ENCODE assay signal across 1 cellular context in the genomic region with DNA sequence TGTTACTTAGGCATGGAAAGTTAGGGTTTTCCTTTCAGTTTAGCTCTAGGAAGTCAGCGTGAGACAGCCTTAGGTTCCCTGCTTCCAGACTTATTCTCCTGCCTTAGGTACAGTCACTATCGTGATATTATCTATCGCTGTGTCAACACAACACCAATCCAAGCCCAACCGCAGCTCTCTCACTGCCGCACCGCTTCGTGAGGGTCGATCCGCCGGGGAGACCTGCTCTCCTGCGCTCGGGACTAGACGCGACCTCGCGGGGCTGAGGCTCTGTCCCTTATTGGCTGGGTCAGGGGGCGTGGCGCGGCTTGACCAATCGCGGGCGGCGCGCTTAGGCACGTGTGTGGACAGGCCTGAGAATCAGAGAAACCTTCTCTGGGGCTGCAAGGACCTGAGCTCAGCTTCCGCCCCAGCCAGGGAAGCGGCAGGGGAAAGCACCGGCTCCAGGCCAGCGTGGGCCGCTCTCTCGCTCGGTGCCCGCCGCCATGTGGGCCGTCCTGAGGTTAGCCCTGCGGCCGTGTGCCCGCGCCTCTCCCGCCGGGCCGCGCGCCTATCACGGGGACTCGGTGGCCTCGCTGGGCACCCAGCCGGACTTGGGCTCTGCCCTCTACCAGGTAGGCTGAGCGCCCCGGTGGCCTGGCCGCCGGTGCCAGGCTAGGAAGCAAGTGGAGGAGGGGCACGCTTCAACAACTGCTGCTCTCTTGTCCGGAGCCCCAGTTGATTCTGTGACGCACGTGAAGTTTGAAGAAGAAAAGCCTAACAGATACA.
TF ChIP-seq lines count a peak whose summit lies in the region.

A gene (plus strand): TSS at position 400 of the 768 bp plus-strand sequence. CDS start 86 bp downstream, at position 486.

TF ChIP-seq in K562, 482 proteins besides CTCF, POLR2A, EP300 and RAD21 (continued from another document and continues in another):
- TF ChIP-seq, protein P1, sequence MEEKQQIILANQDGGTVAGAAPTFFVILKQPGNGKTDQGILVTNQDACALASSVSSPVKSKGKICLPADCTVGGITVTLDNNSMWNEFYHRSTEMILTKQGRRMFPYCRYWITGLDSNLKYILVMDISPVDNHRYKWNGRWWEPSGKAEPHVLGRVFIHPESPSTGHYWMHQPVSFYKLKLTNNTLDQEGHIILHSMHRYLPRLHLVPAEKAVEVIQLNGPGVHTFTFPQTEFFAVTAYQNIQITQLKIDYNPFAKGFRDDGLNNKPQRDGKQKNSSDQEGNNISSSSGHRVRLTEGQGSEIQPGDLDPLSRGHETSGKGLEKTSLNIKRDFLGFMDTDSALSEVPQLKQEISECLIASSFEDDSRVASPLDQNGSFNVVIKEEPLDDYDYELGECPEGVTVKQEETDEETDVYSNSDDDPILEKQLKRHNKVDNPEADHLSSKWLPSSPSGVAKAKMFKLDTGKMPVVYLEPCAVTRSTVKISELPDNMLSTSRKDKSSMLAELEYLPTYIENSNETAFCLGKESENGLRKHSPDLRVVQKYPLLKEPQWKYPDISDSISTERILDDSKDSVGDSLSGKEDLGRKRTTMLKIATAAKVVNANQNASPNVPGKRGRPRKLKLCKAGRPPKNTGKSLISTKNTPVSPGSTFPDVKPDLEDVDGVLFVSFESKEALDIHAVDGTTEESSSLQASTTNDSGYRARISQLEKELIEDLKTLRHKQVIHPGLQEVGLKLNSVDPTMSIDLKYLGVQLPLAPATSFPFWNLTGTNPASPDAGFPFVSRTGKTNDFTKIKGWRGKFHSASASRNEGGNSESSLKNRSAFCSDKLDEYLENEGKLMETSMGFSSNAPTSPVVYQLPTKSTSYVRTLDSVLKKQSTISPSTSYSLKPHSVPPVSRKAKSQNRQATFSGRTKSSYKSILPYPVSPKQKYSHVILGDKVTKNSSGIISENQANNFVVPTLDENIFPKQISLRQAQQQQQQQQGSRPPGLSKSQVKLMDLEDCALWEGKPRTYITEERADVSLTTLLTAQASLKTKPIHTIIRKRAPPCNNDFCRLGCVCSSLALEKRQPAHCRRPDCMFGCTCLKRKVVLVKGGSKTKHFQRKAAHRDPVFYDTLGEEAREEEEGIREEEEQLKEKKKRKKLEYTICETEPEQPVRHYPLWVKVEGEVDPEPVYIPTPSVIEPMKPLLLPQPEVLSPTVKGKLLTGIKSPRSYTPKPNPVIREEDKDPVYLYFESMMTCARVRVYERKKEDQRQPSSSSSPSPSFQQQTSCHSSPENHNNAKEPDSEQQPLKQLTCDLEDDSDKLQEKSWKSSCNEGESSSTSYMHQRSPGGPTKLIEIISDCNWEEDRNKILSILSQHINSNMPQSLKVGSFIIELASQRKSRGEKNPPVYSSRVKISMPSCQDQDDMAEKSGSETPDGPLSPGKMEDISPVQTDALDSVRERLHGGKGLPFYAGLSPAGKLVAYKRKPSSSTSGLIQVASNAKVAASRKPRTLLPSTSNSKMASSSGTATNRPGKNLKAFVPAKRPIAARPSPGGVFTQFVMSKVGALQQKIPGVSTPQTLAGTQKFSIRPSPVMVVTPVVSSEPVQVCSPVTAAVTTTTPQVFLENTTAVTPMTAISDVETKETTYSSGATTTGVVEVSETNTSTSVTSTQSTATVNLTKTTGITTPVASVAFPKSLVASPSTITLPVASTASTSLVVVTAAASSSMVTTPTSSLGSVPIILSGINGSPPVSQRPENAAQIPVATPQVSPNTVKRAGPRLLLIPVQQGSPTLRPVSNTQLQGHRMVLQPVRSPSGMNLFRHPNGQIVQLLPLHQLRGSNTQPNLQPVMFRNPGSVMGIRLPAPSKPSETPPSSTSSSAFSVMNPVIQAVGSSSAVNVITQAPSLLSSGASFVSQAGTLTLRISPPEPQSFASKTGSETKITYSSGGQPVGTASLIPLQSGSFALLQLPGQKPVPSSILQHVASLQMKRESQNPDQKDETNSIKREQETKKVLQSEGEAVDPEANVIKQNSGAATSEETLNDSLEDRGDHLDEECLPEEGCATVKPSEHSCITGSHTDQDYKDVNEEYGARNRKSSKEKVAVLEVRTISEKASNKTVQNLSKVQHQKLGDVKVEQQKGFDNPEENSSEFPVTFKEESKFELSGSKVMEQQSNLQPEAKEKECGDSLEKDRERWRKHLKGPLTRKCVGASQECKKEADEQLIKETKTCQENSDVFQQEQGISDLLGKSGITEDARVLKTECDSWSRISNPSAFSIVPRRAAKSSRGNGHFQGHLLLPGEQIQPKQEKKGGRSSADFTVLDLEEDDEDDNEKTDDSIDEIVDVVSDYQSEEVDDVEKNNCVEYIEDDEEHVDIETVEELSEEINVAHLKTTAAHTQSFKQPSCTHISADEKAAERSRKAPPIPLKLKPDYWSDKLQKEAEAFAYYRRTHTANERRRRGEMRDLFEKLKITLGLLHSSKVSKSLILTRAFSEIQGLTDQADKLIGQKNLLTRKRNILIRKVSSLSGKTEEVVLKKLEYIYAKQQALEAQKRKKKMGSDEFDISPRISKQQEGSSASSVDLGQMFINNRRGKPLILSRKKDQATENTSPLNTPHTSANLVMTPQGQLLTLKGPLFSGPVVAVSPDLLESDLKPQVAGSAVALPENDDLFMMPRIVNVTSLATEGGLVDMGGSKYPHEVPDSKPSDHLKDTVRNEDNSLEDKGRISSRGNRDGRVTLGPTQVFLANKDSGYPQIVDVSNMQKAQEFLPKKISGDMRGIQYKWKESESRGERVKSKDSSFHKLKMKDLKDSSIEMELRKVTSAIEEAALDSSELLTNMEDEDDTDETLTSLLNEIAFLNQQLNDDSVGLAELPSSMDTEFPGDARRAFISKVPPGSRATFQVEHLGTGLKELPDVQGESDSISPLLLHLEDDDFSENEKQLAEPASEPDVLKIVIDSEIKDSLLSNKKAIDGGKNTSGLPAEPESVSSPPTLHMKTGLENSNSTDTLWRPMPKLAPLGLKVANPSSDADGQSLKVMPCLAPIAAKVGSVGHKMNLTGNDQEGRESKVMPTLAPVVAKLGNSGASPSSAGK (IDR thresholded peaks at IDR 0.05): peak; percentile 84
- TF ChIP-seq CXXC5 (CRISPR knock-in tag; IDR thresholded peaks at IDR 0.05): peak; percentile 77
- TF ChIP-seq, protein P2, sequence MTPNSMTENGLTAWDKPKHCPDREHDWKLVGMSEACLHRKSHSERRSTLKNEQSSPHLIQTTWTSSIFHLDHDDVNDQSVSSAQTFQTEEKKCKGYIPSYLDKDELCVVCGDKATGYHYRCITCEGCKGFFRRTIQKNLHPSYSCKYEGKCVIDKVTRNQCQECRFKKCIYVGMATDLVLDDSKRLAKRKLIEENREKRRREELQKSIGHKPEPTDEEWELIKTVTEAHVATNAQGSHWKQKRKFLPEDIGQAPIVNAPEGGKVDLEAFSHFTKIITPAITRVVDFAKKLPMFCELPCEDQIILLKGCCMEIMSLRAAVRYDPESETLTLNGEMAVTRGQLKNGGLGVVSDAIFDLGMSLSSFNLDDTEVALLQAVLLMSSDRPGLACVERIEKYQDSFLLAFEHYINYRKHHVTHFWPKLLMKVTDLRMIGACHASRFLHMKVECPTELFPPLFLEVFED (CRISPR knock-in tag; conservative IDR thresholded peaks at IDR 0.05): no peak
- TF ChIP-seq SIN3B (IDR thresholded peaks at IDR 0.05; ENCODE audit: low read depth): peak; percentile 43
- no peak for TF ChIP-seq ZNF239 (CRISPR knock-in tag; IDR thresholded peaks at IDR 0.05)
- TF ChIP-seq L3MBTL2 (IDR thresholded peaks at IDR 0.05): peak; percentile 89
- no peak for TF ChIP-seq FOXJ2 (tag; IDR thresholded peaks at IDR 0.05)
- no peak for TF ChIP-seq KLF13 (tag; IDR thresholded peaks at IDR 0.05; ENCODE audit: borderline replicate concordance, low read depth)
- TF ChIP-seq SPI1 (IDR thresholded peaks at IDR 0.05; ENCODE audit: borderline replicate concordance, low read depth, low read length): 0 out of 2 replicates have a peak, but pooled peaks have one; percentile 27
- TF ChIP-seq C11orf30 (IDR thresholded peaks at IDR 0.05; ENCODE audit: low read depth): peak; percentile 70
- TF ChIP-seq TAF1 (IDR thresholded peaks at IDR 0.05; ENCODE audit: control insufficient read depth, extremely low read depth, insufficient read depth, low read length, severe bottlenecking): peak; percentile 80
- peak; percentile 33; the same call in 1 of the 2 replicates for TF ChIP-seq JUN (IDR thresholded peaks at IDR 0.05; ENCODE audit: borderline replicate concordance, low read depth, low read length)
- TF ChIP-seq JUN (CRISPR knock-in tag; IDR thresholded peaks at IDR 0.05; ENCODE audit: borderline replicate concordance): no peak; the same call in 1 of the 2 replicates
- peak; percentile 25; the same call in 1 of the 2 replicates for TF ChIP-seq KHSRP (IDR thresholded peaks at IDR 0.05)
- TF ChIP-seq MAZ (CRISPR knock-in tag; conservative IDR thresholded peaks at IDR 0.05 in 1 of 2, IDR thresholded peaks at IDR 0.05 in 1 of 2): peak; percentile 26 to 79; a peak in 2 of 4 replicates
- no peak for TF ChIP-seq RHOXF2B (CRISPR knock-in tag; conservative IDR thresholded peaks at IDR 0.05)
- peak; percentile 79 for TF ChIP-seq PHF20 (IDR thresholded peaks at IDR 0.05; ENCODE audit: partially characterized antibody)
- no peak for TF ChIP-seq NCOR1 (IDR thresholded peaks at IDR 0.05)
- peak; percentile 97 for TF ChIP-seq RBFOX2 (IDR thresholded peaks at IDR 0.05; ENCODE audit: low read depth, low read length)
- no peak for TF ChIP-seq COPS2 (conservative IDR thresholded peaks at IDR 0.05)
- TF ChIP-seq TSC22D4 (tag; IDR thresholded peaks at IDR 0.05): no peak
- TF ChIP-seq ZKSCAN1 (IDR thresholded peaks at IDR 0.05; ENCODE audit: low read depth, low read length): 0 out of 2 replicates have a peak, but pooled peaks have one; percentile 11
- TF ChIP-seq, protein P3, sequence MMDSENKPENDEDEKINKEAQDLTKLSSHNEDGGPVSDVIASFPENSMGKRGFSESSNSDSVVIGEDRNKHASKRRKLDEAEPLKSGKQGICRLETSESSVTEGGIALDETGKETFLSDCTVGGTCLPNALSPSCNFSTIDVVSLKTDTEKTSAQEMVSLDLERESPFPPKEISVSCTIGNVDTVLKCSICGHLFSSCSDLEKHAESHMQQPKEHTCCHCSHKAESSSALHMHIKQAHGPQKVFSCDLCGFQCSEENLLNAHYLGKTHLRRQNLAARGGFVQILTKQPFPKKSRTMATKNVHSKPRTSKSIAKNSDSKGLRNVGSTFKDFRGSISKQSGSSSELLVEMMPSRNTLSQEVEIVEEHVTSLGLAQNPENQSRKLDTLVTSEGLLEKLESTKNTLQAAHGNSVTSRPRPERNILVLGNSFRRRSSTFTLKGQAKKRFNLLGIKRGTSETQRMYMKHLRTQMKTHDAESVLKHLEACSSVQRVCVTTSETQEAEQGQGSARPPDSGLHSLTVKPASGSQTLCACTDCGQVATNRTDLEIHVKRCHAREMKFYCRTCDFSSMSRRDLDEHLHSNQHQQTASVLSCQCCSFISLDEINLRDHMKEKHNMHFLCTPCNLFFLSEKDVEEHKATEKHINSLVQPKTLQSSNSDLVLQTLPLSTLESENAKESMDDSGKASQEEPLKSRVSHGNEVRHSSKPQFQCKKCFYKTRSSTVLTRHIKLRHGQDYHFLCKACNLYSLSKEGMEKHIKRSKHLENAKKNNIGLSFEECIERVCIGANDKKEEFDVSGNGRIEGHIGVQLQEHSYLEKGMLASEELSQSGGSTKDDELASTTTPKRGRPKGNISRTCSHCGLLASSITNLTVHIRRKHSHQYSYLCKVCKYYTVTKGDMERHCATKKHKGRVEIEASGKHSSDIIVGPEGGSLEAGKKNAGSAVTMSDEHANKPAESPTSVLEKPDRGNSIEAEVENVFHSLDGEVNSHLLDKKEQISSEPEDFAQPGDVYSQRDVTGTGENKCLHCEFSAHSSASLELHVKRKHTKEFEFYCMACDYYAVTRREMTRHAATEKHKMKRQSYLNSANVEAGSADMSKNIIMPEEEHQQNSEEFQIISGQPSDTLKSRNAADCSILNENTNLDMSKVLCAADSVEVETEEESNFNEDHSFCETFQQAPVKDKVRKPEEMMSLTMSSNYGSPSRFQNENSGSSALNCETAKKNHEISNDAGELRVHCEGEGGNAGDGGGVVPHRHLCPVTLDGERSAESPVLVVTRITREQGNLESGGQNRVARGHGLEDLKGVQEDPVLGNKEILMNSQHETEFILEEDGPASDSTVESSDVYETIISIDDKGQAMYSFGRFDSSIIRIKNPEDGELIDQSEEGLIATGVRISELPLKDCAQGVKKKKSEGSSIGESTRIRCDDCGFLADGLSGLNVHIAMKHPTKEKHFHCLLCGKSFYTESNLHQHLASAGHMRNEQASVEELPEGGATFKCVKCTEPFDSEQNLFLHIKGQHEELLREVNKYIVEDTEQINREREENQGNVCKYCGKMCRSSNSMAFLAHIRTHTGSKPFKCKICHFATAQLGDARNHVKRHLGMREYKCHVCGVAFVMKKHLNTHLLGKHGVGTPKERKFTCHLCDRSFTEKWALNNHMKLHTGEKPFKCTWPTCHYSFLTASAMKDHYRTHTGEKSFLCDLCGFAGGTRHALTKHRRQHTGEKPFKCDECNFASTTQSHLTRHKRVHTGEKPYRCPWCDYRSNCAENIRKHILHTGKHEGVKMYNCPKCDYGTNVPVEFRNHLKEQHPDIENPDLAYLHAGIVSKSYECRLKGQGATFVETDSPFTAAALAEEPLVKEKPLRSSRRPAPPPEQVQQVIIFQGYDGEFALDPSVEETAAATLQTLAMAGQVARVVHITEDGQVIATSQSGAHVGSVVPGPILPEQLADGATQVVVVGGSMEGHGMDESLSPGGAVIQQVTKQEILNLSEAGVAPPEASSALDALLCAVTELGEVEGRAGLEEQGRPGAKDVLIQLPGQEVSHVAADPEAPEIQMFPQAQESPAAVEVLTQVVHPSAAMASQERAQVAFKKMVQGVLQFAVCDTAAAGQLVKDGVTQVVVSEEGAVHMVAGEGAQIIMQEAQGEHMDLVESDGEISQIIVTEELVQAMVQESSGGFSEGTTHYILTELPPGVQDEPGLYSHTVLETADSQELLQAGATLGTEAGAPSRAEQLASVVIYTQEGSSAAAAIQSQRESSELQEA (IDR thresholded peaks at IDR 0.05; ENCODE audit: low read depth): no peak
- TF ChIP-seq GABPA (tag; conservative IDR thresholded peaks at IDR 0.05; ENCODE audit: low read depth): no peak; the same call in 1 of the 2 replicates
- TF ChIP-seq TGIF2 (CRISPR knock-in tag; IDR thresholded peaks at IDR 0.05): 0 out of 2 replicates have a peak, but pooled peaks have one; percentile 35
- TF ChIP-seq DPF2 (IDR thresholded peaks at IDR 0.05): peak; percentile 63
- peak; percentile 50 for TF ChIP-seq SMAD1 (IDR thresholded peaks at IDR 0.05; ENCODE audit: low read depth, low read length, partially characterized antibody)
- TF ChIP-seq GTF2E2 (tag; IDR thresholded peaks at IDR 0.05): no peak
